In the genomic region with DNA sequence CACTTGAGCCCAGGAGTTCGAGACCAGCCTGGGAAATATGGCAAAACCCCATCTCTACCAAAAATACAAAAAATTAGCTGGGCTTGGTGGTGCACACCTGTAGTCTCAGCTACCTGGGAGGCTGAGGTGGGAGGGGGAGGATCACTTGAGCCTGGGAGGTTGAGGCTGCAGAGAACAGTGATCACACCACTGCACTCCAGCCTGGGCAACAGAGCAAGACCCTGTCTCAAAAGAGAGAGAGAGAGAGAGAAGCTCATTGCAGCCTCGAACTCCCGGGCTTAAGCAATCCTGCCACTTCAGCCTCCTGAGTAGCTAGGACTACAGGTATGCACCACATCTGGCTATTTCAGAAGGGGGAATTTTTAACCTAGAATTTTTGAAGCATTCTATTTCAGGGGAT, we compare ENCODE assay signal across 18 cellular contexts. TPM values are rescaled to one million over a fixed set of nuclear protein-coding genes. Genes with fewer than 3 reads are reported as not detected.
"Had no signal": no experiment of that assay in that cellular context is flagged by ENCODE, and none has a peak within 500 bp of the region (broad histone marks: within the 10 kb centered on the region; RNA-seq: fewer than 3 reads in every experiment).

No MANE protein-coding gene starts in this region.

RNA-seq across cellular contexts. Expression of a gene that starts 5.8 kb away (rescaled TPM):
- total RNA-seq: activated CD4-positive, alpha-beta memory T cell treated with anti-CD3 and anti-CD28 coated beads, Interleukin-2, amount 10 ng/mL, durations not matched to agents 7 days and 5 days; activated CD4-positive, alpha-beta T cell treated with anti-CD3 and anti-CD28 coated beads, Interleukin-2, amount 10 ng/mL, durations not matched to agents 7 days and 5 days; activated naive CD4-positive, alpha-beta T cell treated with anti-CD3 and anti-CD28 coated beads, Interleukin-2, amount 50 U/mL, for 72 hours; activated naive CD8-positive, alpha-beta T cell treated with anti-CD3 and anti-CD28 coated beads, Interleukin-2, amount 10 ng/mL, durations not matched to agents 7 days and 5 days; activated T-cell treated with anti-CD3 and anti-CD28 coated beads, Interleukin-2, amount 50 U/mL, for 72 hours; ascending aorta; breast epithelium; cardiac muscle cell; cerebellum; dermis blood vessel endothelial cell; endothelial cell of umbilical vein; esophagus squamous epithelium; fibroblast of lung; fibroblast of villous mesenchyme; gastroesophageal sphincter; glomerular endothelial cell; heart right ventricle; T-helper 17 cell had no signal

RNA-seq across cellular contexts. Expression of a gene that starts 6.4 kb away (rescaled TPM):
- total RNA-seq: activated CD4-positive, alpha-beta memory T cell treated with anti-CD3 and anti-CD28 coated beads, Interleukin-2, amount 10 ng/mL, durations not matched to agents 7 days and 5 days; activated CD4-positive, alpha-beta T cell treated with anti-CD3 and anti-CD28 coated beads, Interleukin-2, amount 10 ng/mL, durations not matched to agents 7 days and 5 days; activated naive CD4-positive, alpha-beta T cell treated with anti-CD3 and anti-CD28 coated beads, Interleukin-2, amount 50 U/mL, for 72 hours; activated naive CD8-positive, alpha-beta T cell treated with anti-CD3 and anti-CD28 coated beads, Interleukin-2, amount 10 ng/mL, durations not matched to agents 7 days and 5 days; activated T-cell treated with anti-CD3 and anti-CD28 coated beads, Interleukin-2, amount 50 U/mL, for 72 hours; ascending aorta; breast epithelium; cardiac muscle cell; cerebellum; dermis blood vessel endothelial cell; endothelial cell of umbilical vein; esophagus squamous epithelium; fibroblast of lung; fibroblast of villous mesenchyme; gastroesophageal sphincter; glomerular endothelial cell; heart right ventricle; T-helper 17 cell had no signal

RNA-seq across cellular contexts. Expression of a gene that starts 12.0 kb away (rescaled TPM):
- total RNA-seq: activated CD4-positive, alpha-beta memory T cell treated with anti-CD3 and anti-CD28 coated beads, Interleukin-2, amount 10 ng/mL, durations not matched to agents 7 days and 5 days; activated CD4-positive, alpha-beta T cell treated with anti-CD3 and anti-CD28 coated beads, Interleukin-2, amount 10 ng/mL, durations not matched to agents 7 days and 5 days; activated naive CD4-positive, alpha-beta T cell treated with anti-CD3 and anti-CD28 coated beads, Interleukin-2, amount 50 U/mL, for 72 hours; activated naive CD8-positive, alpha-beta T cell treated with anti-CD3 and anti-CD28 coated beads, Interleukin-2, amount 10 ng/mL, durations not matched to agents 7 days and 5 days; activated T-cell treated with anti-CD3 and anti-CD28 coated beads, Interleukin-2, amount 50 U/mL, for 72 hours; ascending aorta; cardiac muscle cell; cerebellum; dermis blood vessel endothelial cell; endothelial cell of umbilical vein; esophagus squamous epithelium; fibroblast of lung; gastroesophageal sphincter; glomerular endothelial cell; heart right ventricle; T-helper 17 cell had no signal
